Comparison of ENCODE assay signal across 8 cellular contexts in the genomic region with DNA sequence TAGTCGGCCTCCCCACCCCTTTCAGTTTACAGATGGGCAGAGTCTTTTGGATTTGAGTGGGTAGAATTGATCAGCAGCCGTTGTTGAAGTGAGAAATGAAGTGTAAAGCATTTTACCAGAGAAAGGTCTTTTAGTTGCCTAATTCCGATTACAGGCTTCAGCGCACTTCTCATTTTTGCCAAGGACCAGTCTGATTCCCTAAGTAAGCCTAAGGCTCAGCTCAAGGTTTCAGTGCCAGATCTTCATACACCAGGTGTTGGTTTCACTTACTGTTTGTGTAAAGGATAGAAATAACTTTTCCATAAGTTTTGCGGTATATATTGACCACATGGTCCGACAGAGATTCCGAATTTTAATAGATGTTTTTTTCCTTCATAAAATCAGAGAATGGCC.
A peak's percentile ranks its signal among the peaks of the same experiment; 100 is the strongest.
DNase-seq lines count a peak whose midpoint lies in the region; ATAC-seq and TF ChIP-seq lines count a peak whose summit lies in the region.

No MANE protein-coding gene starts in this region.

- no peak for ATAC-seq in HG03457 (IDR thresholded peaks at IDR 0.05; ENCODE audit: unreplicated experiment)

- peak overlapping the region; percentile 89 for H3K4me3 ChIP-seq in ectodermal cell (ENCODE audit: insufficient read depth, low read depth, low read length)

- H3K4me3 Mint-ChIP-seq in Calu3 (ENCODE audit: low read depth, unreplicated experiment): peak overlapping the region; percentile 95
- peak overlapping the region; percentile 81 for H3K4me3 Mint-ChIP-seq in osteocyte (ENCODE audit: unreplicated experiment)

- no peak for TF ChIP-seq CTCF in Calu3 (IDR thresholded peaks at IDR 0.05; ENCODE audit: unreplicated experiment)
- TF ChIP-seq CTCF in osteocyte (IDR thresholded peaks at IDR 0.05): no peak

- no peaks in the 10 kb centered on the region for H3K27me3 ChIP-seq in ectodermal cell (ENCODE audit: control insufficient read depth, insufficient read depth, low read length, poor library complexity, severe bottlenecking)

- H3K27ac Mint-ChIP-seq in Calu3 (ENCODE audit: unreplicated experiment) (peak overlapping the region; percentile 93), osteocyte (ENCODE audit: unreplicated experiment) (peak overlapping the region; percentile 94)

- BruUV-seq in Calu3 (replicated peaks; lab: Mats Ljungman, UMichigan): no TSS peak

- peaks cover 8% of the 10 kb centered on the region for H3K36me3 ChIP-seq in ectodermal cell (ENCODE audit: control insufficient read depth, insufficient read depth, low read length)

- H3K27ac ChIP-seq in ectodermal cell (ENCODE audit: insufficient read depth, low read depth, low read length, poor library complexity, severe bottlenecking): peak overlapping the region; percentile 97

- no peaks in the 10 kb centered on the region for H3K9me3 ChIP-seq in ectodermal cell (ENCODE audit: control insufficient read depth, low read length)

- H3K4me1 ChIP-seq in ectodermal cell (ENCODE audit: control insufficient read depth, insufficient read depth, low read length): peaks cover 27% of the 10 kb centered on the region

- peaks cover 46% of the 10 kb centered on the region for H3K4me1 Mint-ChIP-seq in Calu3 (ENCODE audit: low read depth, unreplicated experiment)
- H3K4me1 Mint-ChIP-seq in osteocyte (ENCODE audit: unreplicated experiment): peaks cover 71% of the 10 kb centered on the region

- DNase-seq in Calu3: no peak
- peak; percentile 96 for DNase-seq in NCI-H1694 treated with DMSO at 0.1 percent for 48 hours (lab: John Stamatoyannopoulos, UW)
- no peak for DNase-seq in osteocyte (ENCODE audit: extremely low spot score, unreplicated experiment)
- no peak for DNase-seq in amygdala (lab: John Stamatoyannopoulos, UW)
- DNase-seq in GOT3 (lab: John Stamatoyannopoulos, UW): no peak
- no peak for DNase-seq in NCI-H226

- H3K27me3 Mint-ChIP-seq in Calu3 (ENCODE audit: unreplicated experiment): no peaks in the 10 kb centered on the region
- no peaks in the 10 kb centered on the region for H3K27me3 Mint-ChIP-seq in osteocyte (ENCODE audit: unreplicated experiment)

- intact Hi-C loops in Calu3 (cut with micrococcal nuclease; ENCODE audit: unreplicated experiment): loop anchor here (1.0 kb wide), 1 partner anchor 9 kb away; no protein-coding TSS in a partner anchor

- H3K36me3 Mint-ChIP-seq in Calu3 (ENCODE audit: insufficient read depth, unreplicated experiment): peaks cover 61% of the 10 kb centered on the region
- H3K36me3 Mint-ChIP-seq in osteocyte (ENCODE audit: unreplicated experiment): peaks cover 10% of the 10 kb centered on the region

- 77 to 79% methylated on average over 6 to 7 of the region's 7 CpGs for WGBS in ectodermal cell, 2 experiments

- CTCF ChIA-PET in Calu3 (lab: Charles Lee): interaction anchor here (1.7 kb wide), 2 partner anchors 9 to 13 kb away, joined by 7 to 9 read pairs; no protein-coding TSS in a partner anchor

- peaks cover 3% of the 10 kb centered on the region for H3K9me3 Mint-ChIP-seq in Calu3 (ENCODE audit: low read depth, unreplicated experiment)
- no peaks in the 10 kb centered on the region for H3K9me3 Mint-ChIP-seq in osteocyte (ENCODE audit: unreplicated experiment)
